ENCODE assay signal across 31 cellular contexts in the genomic region with DNA sequence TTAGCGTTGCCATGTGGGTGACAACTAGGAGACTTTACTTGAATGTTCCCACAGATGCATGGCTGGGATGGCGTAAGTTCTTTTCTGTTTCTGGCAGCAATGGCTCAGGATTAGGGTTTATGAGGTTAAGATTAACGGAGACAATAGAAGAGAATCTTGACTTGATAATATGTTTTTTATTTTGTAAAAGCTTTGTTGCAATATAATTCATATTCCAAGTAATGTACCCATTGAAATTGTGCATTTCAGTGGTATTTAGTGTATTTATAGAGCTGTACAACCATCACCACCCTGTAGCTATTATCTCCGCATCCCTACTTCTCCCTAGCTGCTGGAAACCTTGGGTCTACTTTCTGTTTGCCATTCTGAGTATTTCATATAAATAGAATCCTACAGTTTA.
"Had no signal": no experiment of that assay in that cellular context is flagged by ENCODE, and none has a peak within 500 bp of the region (broad histone marks: within the 10 kb centered on the region; RNA-seq: fewer than 3 reads in every experiment).

No MANE protein-coding gene starts in this region.

- H3K9me3 ChIP-seq: ovary, psoas muscle, suprapubic skin, testis, tibial artery, transverse colon, upper lobe of right lung, uterus had no signal

- H3K27me3 ChIP-seq: neural progenitor cell, ovary, spleen, suprapubic skin, testis, tibial artery, transverse colon, upper lobe of right lung, uterus had no signal

- H3K9me3 Mint-ChIP-seq: nephron, neural progenitor cell, type B pancreatic cell had no signal

- H3K36me3 ChIP-seq: neural progenitor cell, ovary, suprapubic skin, tibial artery, transverse colon, upper lobe of right lung, uterus had no signal

- ATAC-seq: naive thymus-derived CD4-positive, alpha-beta T cell; psoas muscle; right cardiac atrium; sciatic nerve; stimulated activated memory B cell treated with anti-CD40 and anti-IgM and Interleukin-4, amounts not matched to agents 10 μg/mL and 1 μg/mL and 100 μg/mL, for 72 hours; stimulated activated naive CD8-positive, alpha-beta T cell treated with anti-CD3 and anti-CD28 coated beads, Interleukin-15, amount 100 ng/mL, for 72 hours; stimulated activated naive CD8-positive, alpha-beta T cell treated with anti-CD3 and anti-CD28 coated beads, Interleukin-15, Interleukin-2, amounts not matched to agents 100 U/mL and 50 U/mL, for 24 hours; upper lobe of right lung had no signal

- H3K4me1 ChIP-seq: neural progenitor cell, parathyroid adenoma, psoas muscle, tibial artery, transverse colon, upper lobe of right lung, uterus had no signal

- H3K4me1 Mint-ChIP-seq: nephron; neural progenitor cell; stimulated activated naive CD8-positive, alpha-beta T cell treated with anti-CD3 and anti-CD28 coated beads, Interleukin-15, amount 100 ng/mL, for 72 hours had no signal

- DNase-seq: naive thymus-derived CD4-positive, alpha-beta T cell; occipital lobe; ovary; posterior cingulate gyrus; psoas muscle; spleen; stimulated activated CD4-positive, alpha-beta T cell treated with anti-CD3 and anti-CD28 coated beads, Interleukin-12 subunit alpha, Interleukin-12 subunit beta, amount 100 ng/mL, for 4 hours; stimulated activated CD4-positive, alpha-beta T cell treated with anti-CD3 and anti-CD28 coated beads, Interleukin-1b, Interleukin-23, amount 100 ng/mL, for 48 hours; stimulated activated CD4-positive, alpha-beta T cell treated with anti-CD3 and anti-CD28 coated beads, Interleukin-4, amount 100 ng/mL, for 1 hour; stimulated activated CD4-positive, alpha-beta T cell treated with anti-CD3 and anti-CD28 coated beads, Interleukin-4, amount 100 ng/mL, for 4 hours; stimulated activated CD8-positive, alpha-beta memory T cell treated with anti-CD3 and anti-CD28 coated beads, Interleukin-4, amount 100 ng/mL, for 48 hours; stimulated activated naive CD4-positive, alpha-beta T cell; stimulated activated naive CD8-positive, alpha-beta T cell treated with anti-CD3 and anti-CD28 coated beads, Interleukin-15, amount 100 ng/mL, for 72 hours; stimulated activated naive CD8-positive, alpha-beta T cell treated with anti-CD3 and anti-CD28 coated beads, Interleukin-15, Interleukin-2, amounts not matched to agents 100 U/mL and 50 U/mL, for 24 hours; substantia nigra; tibial artery; transverse colon; upper lobe of right lung; uterus had no signal

- H3K36me3 Mint-ChIP-seq: neural progenitor cell, type B pancreatic cell had no signal

- H3K27me3 Mint-ChIP-seq: naive thymus-derived CD4-positive, alpha-beta T cell; progenitor cell of endocrine pancreas; stimulated activated memory B cell treated with anti-CD40 and anti-IgM and Interleukin-4, amounts not matched to agents 10 μg/mL and 1 μg/mL and 100 μg/mL, for 72 hours; stimulated activated naive CD8-positive, alpha-beta T cell treated with anti-CD3 and anti-CD28 coated beads, Interleukin-15, amount 100 ng/mL, for 72 hours; type B pancreatic cell had no signal

- H3K4me3 ChIP-seq: neural progenitor cell, ovary, psoas muscle, skin epidermis, smooth muscle cell, spleen, suprapubic skin, testis, tibial artery, transverse colon, upper lobe of right lung, uterus had no signal

- H3K27ac Mint-ChIP-seq: nephron; neural progenitor cell; progenitor cell of endocrine pancreas; stimulated activated memory B cell treated with anti-CD40 and anti-IgM and Interleukin-4, amounts not matched to agents 10 μg/mL and 1 μg/mL and 100 μg/mL, for 72 hours; stimulated activated naive CD8-positive, alpha-beta T cell treated with anti-CD3 and anti-CD28 coated beads, Interleukin-15, amount 100 ng/mL, for 72 hours; type B pancreatic cell had no signal

- H3K4me3 Mint-ChIP-seq: naive thymus-derived CD4-positive, alpha-beta T cell; nephron; neural progenitor cell; stimulated activated memory B cell treated with anti-CD40 and anti-IgM and Interleukin-4, amounts not matched to agents 10 μg/mL and 1 μg/mL and 100 μg/mL, for 72 hours; stimulated activated naive CD8-positive, alpha-beta T cell treated with anti-CD3 and anti-CD28 coated beads, Interleukin-15, amount 100 ng/mL, for 72 hours; type B pancreatic cell had no signal
